Comparison of ENCODE assay signal across 29 cellular contexts in the genomic region with DNA sequence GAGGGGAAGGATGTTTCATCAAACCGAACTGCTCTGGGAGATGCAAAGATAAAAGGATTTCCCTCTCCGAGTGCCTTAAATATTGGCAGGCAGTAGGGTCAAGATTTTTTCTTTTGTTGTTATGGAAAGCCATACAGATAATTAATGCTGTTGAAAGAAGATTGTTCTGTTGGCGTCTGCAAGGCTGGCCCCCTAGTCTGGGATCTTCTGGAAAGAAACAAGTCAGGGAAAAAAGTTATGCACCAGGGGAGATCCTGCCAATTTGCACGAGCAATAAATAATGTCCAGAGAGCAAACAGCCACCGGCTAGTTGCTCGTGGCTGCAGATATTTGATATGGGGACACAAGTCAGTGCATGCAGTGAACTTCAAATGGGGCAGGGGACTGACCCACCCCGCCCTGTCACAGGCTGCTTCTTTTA.
DNase-seq lines count a peak whose midpoint lies in the region; ATAC-seq and TF ChIP-seq lines count a peak whose summit lies in the region.
"Had no signal": no experiment of that assay in that cellular context is flagged by ENCODE, and none has a peak within 500 bp of the region (broad histone marks: within the 10 kb centered on the region; RNA-seq: fewer than 3 reads in every experiment).

No MANE protein-coding gene starts in this region.

- H3K4me3 ChIP-seq in A673 (ENCODE audit: low read depth, low read length, poor library complexity, severe bottlenecking) = peak overlapping the region; percentile 11
- no peak overlapping the region for H3K4me3 ChIP-seq in HAP-1
- H3K4me3 ChIP-seq: ascending aorta, left ventricle myocardium inferior, psoas muscle, thyroid gland had no signal

- POLR2A ChIA-PET in A673 (lab: Charles Lee; ENCODE audit: low non-redundant PET) (no interaction called here), RWPE1 (lab: Yijun Ruan, JAX; ENCODE audit: low non-redundant PET) (no interaction called here)
- POLR2A ChIA-PET in CD4-positive, alpha-beta T cell (lab: Charles Lee) = no interaction called here

- peak overlapping the region; percentile 40 for H3K27ac ChIP-seq in A673 (ENCODE audit: low read depth, low read length, poor library complexity, severe bottlenecking)
- H3K27ac ChIP-seq in RWPE1 = peak overlapping the region; percentile 57
- no peak overlapping the region for H3K27ac ChIP-seq in CD4-positive, alpha-beta T cell (ENCODE audit: low read depth, low read length)
- H3K27ac ChIP-seq: ascending aorta, left ventricle myocardium inferior, psoas muscle, thyroid gland had no signal

- no peak for ATAC-seq in CD4-positive, alpha-beta T cell (ENCODE audit: poor library complexity)
- no peak for ATAC-seq in GM19023 (IDR thresholded peaks at IDR 0.05; ENCODE audit: unreplicated experiment)
- ATAC-seq: effector memory CD8-positive, alpha-beta T cell; HCT116; SK-N-SH treated with all-trans-retinoic acid at 6 μM for 48 hours; T-helper 17 cell had no signal

- TF ChIP-seq CTCF in A673 (conservative IDR thresholded peaks at IDR 0.05; ENCODE audit: low read depth, low read length) (no peak), RWPE1 (conservative IDR thresholded peaks at IDR 0.05; ENCODE audit: low read depth) (no peak), mesothelial cell of epicardium (IDR thresholded peaks at IDR 0.05; ENCODE audit: unreplicated experiment) (no peak)
- TF ChIP-seq CTCF in CD4-positive, alpha-beta T cell (IDR thresholded peaks at IDR 0.05) = no peak

- in situ Hi-C loops in HAP-1 (cut with MboI; ENCODE audit: low sequenced_read_pairs) = no loop called here

- intact Hi-C loops in A673 (cut with micrococcal nuclease; ENCODE audit: unreplicated experiment) = no loop called here
- intact Hi-C loops in CD4-positive, alpha-beta T cell (cut with DNase I, micrococcal nuclease) = no loop called here

- H3K36me3 Mint-ChIP-seq in mesothelial cell of epicardium = no peaks in the 10 kb centered on the region
- no peaks in the 10 kb centered on the region for H3K36me3 Mint-ChIP-seq in CD4-positive, alpha-beta T cell (ENCODE audit: low read depth)

- peaks cover 39% of the 10 kb centered on the region for H3K4me1 Mint-ChIP-seq in mesothelial cell of epicardium
- no peaks in the 10 kb centered on the region for H3K4me1 Mint-ChIP-seq in CD4-positive, alpha-beta T cell (ENCODE audit: low read depth)
- H3K4me1 Mint-ChIP-seq: B cell, T-helper 17 cell had no signal

- peak overlapping the region; percentile 1 for H3K4me3 Mint-ChIP-seq in mesothelial cell of epicardium
- H3K4me3 Mint-ChIP-seq in CD4-positive, alpha-beta T cell = no peak overlapping the region
- H3K4me3 Mint-ChIP-seq: B cell; effector memory CD8-positive, alpha-beta T cell; T-helper 17 cell had no signal

- peaks cover 23% of the 10 kb centered on the region for H3K4me1 ChIP-seq in A673 (ENCODE audit: insufficient read depth, low read length, poor library complexity, severe bottlenecking)
- peaks cover 22% of the 10 kb centered on the region for H3K4me1 ChIP-seq in HAP-1
- H3K4me1 ChIP-seq: ascending aorta, psoas muscle, thyroid gland had no signal

- H3K9me3 Mint-ChIP-seq in mesothelial cell of epicardium = peaks cover 4% of the 10 kb centered on the region
- no peaks in the 10 kb centered on the region for H3K9me3 Mint-ChIP-seq in CD4-positive, alpha-beta T cell
- H3K9me3 Mint-ChIP-seq: effector memory CD8-positive, alpha-beta T cell had no signal

- CTCF ChIA-PET in A673 (lab: Charles Lee) = no interaction called here
- CTCF ChIA-PET in RWPE1 (lab: Yijun Ruan, JAX) = no interaction called here
- CTCF ChIA-PET in CD4-positive, alpha-beta T cell (lab: Charles Lee) = no interaction called here

- BruUV-seq in A673 (replicated peaks; lab: Mats Ljungman, UMichigan) = no TSS peak

- H3K9me3 ChIP-seq in A673 (ENCODE audit: low read depth, low read length, poor library complexity, severe bottlenecking) = no peaks in the 10 kb centered on the region
- no peaks in the 10 kb centered on the region for H3K9me3 ChIP-seq in HAP-1
- no peaks in the 10 kb centered on the region for H3K9me3 ChIP-seq in CD4-positive, alpha-beta T cell (ENCODE audit: control insufficient read depth, low read length)
- H3K9me3 ChIP-seq: ascending aorta, left ventricle myocardium inferior, psoas muscle, thyroid gland had no signal

- H3K36me3 ChIP-seq in A673 (ENCODE audit: insufficient read depth, low read length, poor library complexity, severe bottlenecking) (no peaks in the 10 kb centered on the region), HAP-1 (replicated peaks) (no peaks in the 10 kb centered on the region)
- H3K36me3 ChIP-seq: ascending aorta, left ventricle myocardium inferior, thyroid gland had no signal

- no peaks in the 10 kb centered on the region for H3K27me3 Mint-ChIP-seq in mesothelial cell of epicardium (ENCODE audit: low read depth)
- H3K27me3 Mint-ChIP-seq in CD4-positive, alpha-beta T cell = peaks cover 13% of the 10 kb centered on the region

- H3K27me3 ChIP-seq in A673 (replicated peaks; ENCODE audit: insufficient read depth, low read depth, low read length, poor library complexity) (no peaks in the 10 kb centered on the region), HAP-1 (ENCODE audit: low read depth) (no peaks in the 10 kb centered on the region)
- no peaks in the 10 kb centered on the region for H3K27me3 ChIP-seq in CD4-positive, alpha-beta T cell (ENCODE audit: control insufficient read depth, insufficient read depth, low read length)
- H3K27me3 ChIP-seq: ascending aorta, thyroid gland had no signal

- DNase-seq in A673 (ENCODE audit: low spot score) (peak; percentile 70), HAP-1 (ENCODE audit: low spot score in 2 of 2) (peak; percentile 65 to 86), RWPE1 (ENCODE audit: low spot score) (peak; percentile 12), mesothelial cell of epicardium (ENCODE audit: low spot score in 2 of 2, unreplicated experiment in 2 of 2) (no peak), SIG-M5 (lab: John Stamatoyannopoulos, UW) (no peak), GM19238 (ENCODE audit: insufficient read length, low spot score) (no peak)
- DNase-seq in CD4-positive, alpha-beta T cell = no peak
- DNase-seq: ACHN; activated CD4-positive, alpha-beta T cell treated with anti-CD3 and anti-CD28 coated beads, Interleukin-2, amount 50 U/mL, for 4 hours; activated T-cell treated with anti-CD3 and anti-CD28 coated beads, Interleukin-2, amount 50 U/mL, for 48 hours; cortex of kidney; effector memory CD8-positive, alpha-beta T cell; erythroblast; IMR-90; left ventricle myocardium inferior; mesenchymal stem cell; MV-4-11; NCI-H187 treated with DMSO at 0.1 percent for 48 hours; NCI-H226; OCI-M1; psoas muscle; stimulated activated CD4-positive, alpha-beta T cell treated with anti-CD3 and anti-CD28 coated beads, Interleukin-4, amount 100 ng/mL, for 1 hour; T-helper 17 cell; thyroid gland had no signal

- H3K27ac Mint-ChIP-seq in mesothelial cell of epicardium = peak overlapping the region; percentile 60
- no peak overlapping the region for H3K27ac Mint-ChIP-seq in CD4-positive, alpha-beta T cell
- H3K27ac Mint-ChIP-seq: B cell; effector memory CD8-positive, alpha-beta T cell; T-helper 17 cell had no signal

Comparison
In these comparisons a context has a peak if more than half of its experiments do, and no peak if none do; other contexts are left out.
1. DNase-seq: peak in A673 (single experiment), HAP-1 (2 of 2) and RWPE1 (single experiment); none in mesothelial cell of epicardium (0 of 2), SIG-M5 (single experiment), CD4-positive, alpha-beta T cell (0 of 10) and GM19238 (single experiment).